In genomic region chr4:183256343-183256742, GRCh38 we compare ENCODE assay signal across 1 cellular context.
TF ChIP-seq lines count a peak whose summit lies in the region.

No MANE protein-coding gene starts in this region.

TF ChIP-seq in K562, 482 proteins besides CTCF, POLR2A, EP300 and RAD21 (continued from another document):
- TF ChIP-seq AFF1 (IDR thresholded peaks at IDR 0.05; ENCODE audit: low read depth in 1 of 2, partially characterized antibody in 2 of 2) (no peak), PHB2 (IDR thresholded peaks at IDR 0.05; ENCODE audit: low read depth) (no peak), SIX5 (IDR thresholded peaks at IDR 0.05; ENCODE audit: borderline replicate concordance in 1 of 2, insufficient read depth in 1 of 2, low read depth in 1 of 2, low read length in 2 of 2) (no peak), NR2F6 (CRISPR knock-in tag; IDR thresholded peaks at IDR 0.05) (no peak)
